ENCODE assay signal across 1 cellular context in the genomic region with DNA sequence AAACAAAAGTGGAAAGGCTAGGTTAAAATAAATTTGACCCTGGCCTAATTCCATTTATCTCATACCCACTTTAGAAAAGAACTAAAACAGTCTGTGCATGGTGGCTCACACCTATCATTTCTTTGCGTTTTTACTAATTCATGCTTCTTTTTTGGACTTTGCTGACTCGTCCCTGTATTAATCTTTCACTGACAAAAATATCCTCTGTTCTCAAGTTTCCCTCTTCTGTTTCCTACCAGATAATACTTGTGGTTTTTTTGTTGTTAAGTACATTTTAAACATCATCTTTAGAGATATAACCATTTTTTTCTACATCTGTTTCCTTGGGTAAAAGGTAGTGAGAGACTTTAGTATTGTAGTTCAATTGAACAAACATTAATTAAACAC.
TF ChIP-seq lines count a peak whose summit lies in the region.

No MANE protein-coding gene starts in this region.

TF ChIP-seq in K562, 482 proteins besides CTCF, POLR2A, EP300 and RAD21 (continued from another document):
- TF ChIP-seq, protein P1, sequence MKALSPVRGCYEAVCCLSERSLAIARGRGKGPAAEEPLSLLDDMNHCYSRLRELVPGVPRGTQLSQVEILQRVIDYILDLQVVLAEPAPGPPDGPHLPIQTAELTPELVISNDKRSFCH (CRISPR knock-in tag; IDR thresholded peaks at IDR 0.05): no peak
- TF ChIP-seq, protein P1 (tag; IDR thresholded peaks at IDR 0.05): no peak
- no peak for TF ChIP-seq CHD2 (IDR thresholded peaks at IDR 0.05; ENCODE audit: low read depth, low read length)
- TF ChIP-seq CREM (IDR thresholded peaks at IDR 0.05; ENCODE audit: low read depth): peak; percentile 33; the same call in 1 of the 2 replicates
- no peak for TF ChIP-seq PTBP1 (IDR thresholded peaks at IDR 0.05; ENCODE audit: low read depth, low read length)
- no peak for TF ChIP-seq TGIF2 (CRISPR knock-in tag; IDR thresholded peaks at IDR 0.05)
- peak; percentile 43; the same call in 1 of the 2 replicates for TF ChIP-seq GABPA (tag; conservative IDR thresholded peaks at IDR 0.05; ENCODE audit: low read depth)
- TF ChIP-seq SAFB2 (IDR thresholded peaks at IDR 0.05; ENCODE audit: borderline replicate concordance, low read depth, low read length, severe bottlenecking): no peak
- no peak for TF ChIP-seq NCOA6 (IDR thresholded peaks at IDR 0.05)
- peak; percentile 29 for TF ChIP-seq NFIC (IDR thresholded peaks at IDR 0.05)
- no peak for TF ChIP-seq POLR2G (IDR thresholded peaks at IDR 0.05; ENCODE audit: low read depth, low read length)
- TF ChIP-seq RCOR1 (IDR thresholded peaks at IDR 0.05; ENCODE audit: borderline replicate concordance in 1 of 2, low read depth in 2 of 2, low read length in 2 of 2): peak in 1 of 2 experiments; percentile 69; a peak in 1 of 4 replicates
- TF ChIP-seq KLF16 (IDR thresholded peaks at IDR 0.05): peak; percentile 72
- TF ChIP-seq SAP30 (IDR thresholded peaks at IDR 0.05; ENCODE audit: borderline replicate concordance, insufficient read depth, low read depth, low read length, poor library complexity, severe bottlenecking): no peak
- no peak for TF ChIP-seq SIN3B (IDR thresholded peaks at IDR 0.05; ENCODE audit: low read depth)
- no peak for TF ChIP-seq MCM3 (IDR thresholded peaks at IDR 0.05)
- TF ChIP-seq U2AF1 (optimal IDR thresholded peaks at IDR 0.05; ENCODE audit: low read depth, low read length): no peak
- TF ChIP-seq RBBP5 (IDR thresholded peaks at IDR 0.05; ENCODE audit: borderline replicate concordance, insufficient read depth, low read length, poor library complexity, severe bottlenecking): peak; percentile 46
- TF ChIP-seq RBM39 (optimal IDR thresholded peaks at IDR 0.05; ENCODE audit: low read depth, low read length): no peak
- peak; percentile 91 for TF ChIP-seq SMARCC2 (IDR thresholded peaks at IDR 0.05; ENCODE audit: low read depth)
- peak; percentile 82 for TF ChIP-seq MAFG (tag; conservative IDR thresholded peaks at IDR 0.05)
- TF ChIP-seq, protein P2, sequence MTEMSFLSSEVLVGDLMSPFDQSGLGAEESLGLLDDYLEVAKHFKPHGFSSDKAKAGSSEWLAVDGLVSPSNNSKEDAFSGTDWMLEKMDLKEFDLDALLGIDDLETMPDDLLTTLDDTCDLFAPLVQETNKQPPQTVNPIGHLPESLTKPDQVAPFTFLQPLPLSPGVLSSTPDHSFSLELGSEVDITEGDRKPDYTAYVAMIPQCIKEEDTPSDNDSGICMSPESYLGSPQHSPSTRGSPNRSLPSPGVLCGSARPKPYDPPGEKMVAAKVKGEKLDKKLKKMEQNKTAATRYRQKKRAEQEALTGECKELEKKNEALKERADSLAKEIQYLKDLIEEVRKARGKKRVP (CRISPR knock-in tag; IDR thresholded peaks at IDR 0.05): 0 out of 2 replicates have a peak, but pooled peaks have one; percentile 34
- no peak for TF ChIP-seq HDAC8 (tag; IDR thresholded peaks at IDR 0.05)
- TF ChIP-seq, protein P3, sequence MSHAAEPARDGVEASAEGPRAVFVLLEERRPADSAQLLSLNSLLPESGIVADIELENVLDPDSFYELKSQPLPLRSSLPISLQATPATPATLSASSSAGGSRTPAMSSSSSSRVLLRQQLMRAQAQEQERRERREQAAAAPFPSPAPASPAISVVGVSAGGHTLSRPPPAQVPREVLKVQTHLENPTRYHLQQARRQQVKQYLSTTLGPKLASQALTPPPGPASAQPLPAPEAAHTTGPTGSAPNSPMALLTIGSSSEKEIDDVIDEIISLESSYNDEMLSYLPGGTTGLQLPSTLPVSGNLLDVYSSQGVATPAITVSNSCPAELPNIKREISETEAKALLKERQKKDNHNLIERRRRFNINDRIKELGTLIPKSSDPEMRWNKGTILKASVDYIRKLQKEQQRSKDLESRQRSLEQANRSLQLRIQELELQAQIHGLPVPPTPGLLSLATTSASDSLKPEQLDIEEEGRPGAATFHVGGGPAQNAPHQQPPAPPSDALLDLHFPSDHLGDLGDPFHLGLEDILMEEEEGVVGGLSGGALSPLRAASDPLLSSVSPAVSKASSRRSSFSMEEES (CRISPR knock-in tag; IDR thresholded peaks at IDR 0.05): no peak
- TF ChIP-seq ZNF586 (CRISPR knock-in tag; conservative IDR thresholded peaks at IDR 0.05): no peak
- no peak for TF ChIP-seq TRIM28 (IDR thresholded peaks at IDR 0.05)
- TF ChIP-seq RBM14 (IDR thresholded peaks at IDR 0.05; ENCODE audit: borderline replicate concordance, insufficient read depth, low read depth, low read length): no peak
- TF ChIP-seq, protein P4, sequence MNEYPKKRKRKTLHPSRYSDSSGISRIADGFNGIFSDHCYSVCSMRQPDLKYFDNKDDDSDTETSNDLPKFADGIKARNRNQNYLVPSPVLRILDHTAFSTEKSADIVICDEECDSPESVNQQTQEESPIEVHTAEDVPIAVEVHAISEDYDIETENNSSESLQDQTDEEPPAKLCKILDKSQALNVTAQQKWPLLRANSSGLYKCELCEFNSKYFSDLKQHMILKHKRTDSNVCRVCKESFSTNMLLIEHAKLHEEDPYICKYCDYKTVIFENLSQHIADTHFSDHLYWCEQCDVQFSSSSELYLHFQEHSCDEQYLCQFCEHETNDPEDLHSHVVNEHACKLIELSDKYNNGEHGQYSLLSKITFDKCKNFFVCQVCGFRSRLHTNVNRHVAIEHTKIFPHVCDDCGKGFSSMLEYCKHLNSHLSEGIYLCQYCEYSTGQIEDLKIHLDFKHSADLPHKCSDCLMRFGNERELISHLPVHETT (CRISPR knock-in tag; conservative IDR thresholded peaks at IDR 0.05 in 1 of 2, IDR thresholded peaks at IDR 0.05 in 1 of 2): peak in 1 of 2 experiments; percentile 67; a peak in 2 of 4 replicates
- TF ChIP-seq TEAD2 (tag; IDR thresholded peaks at IDR 0.05): no peak
- TF ChIP-seq, protein P5, sequence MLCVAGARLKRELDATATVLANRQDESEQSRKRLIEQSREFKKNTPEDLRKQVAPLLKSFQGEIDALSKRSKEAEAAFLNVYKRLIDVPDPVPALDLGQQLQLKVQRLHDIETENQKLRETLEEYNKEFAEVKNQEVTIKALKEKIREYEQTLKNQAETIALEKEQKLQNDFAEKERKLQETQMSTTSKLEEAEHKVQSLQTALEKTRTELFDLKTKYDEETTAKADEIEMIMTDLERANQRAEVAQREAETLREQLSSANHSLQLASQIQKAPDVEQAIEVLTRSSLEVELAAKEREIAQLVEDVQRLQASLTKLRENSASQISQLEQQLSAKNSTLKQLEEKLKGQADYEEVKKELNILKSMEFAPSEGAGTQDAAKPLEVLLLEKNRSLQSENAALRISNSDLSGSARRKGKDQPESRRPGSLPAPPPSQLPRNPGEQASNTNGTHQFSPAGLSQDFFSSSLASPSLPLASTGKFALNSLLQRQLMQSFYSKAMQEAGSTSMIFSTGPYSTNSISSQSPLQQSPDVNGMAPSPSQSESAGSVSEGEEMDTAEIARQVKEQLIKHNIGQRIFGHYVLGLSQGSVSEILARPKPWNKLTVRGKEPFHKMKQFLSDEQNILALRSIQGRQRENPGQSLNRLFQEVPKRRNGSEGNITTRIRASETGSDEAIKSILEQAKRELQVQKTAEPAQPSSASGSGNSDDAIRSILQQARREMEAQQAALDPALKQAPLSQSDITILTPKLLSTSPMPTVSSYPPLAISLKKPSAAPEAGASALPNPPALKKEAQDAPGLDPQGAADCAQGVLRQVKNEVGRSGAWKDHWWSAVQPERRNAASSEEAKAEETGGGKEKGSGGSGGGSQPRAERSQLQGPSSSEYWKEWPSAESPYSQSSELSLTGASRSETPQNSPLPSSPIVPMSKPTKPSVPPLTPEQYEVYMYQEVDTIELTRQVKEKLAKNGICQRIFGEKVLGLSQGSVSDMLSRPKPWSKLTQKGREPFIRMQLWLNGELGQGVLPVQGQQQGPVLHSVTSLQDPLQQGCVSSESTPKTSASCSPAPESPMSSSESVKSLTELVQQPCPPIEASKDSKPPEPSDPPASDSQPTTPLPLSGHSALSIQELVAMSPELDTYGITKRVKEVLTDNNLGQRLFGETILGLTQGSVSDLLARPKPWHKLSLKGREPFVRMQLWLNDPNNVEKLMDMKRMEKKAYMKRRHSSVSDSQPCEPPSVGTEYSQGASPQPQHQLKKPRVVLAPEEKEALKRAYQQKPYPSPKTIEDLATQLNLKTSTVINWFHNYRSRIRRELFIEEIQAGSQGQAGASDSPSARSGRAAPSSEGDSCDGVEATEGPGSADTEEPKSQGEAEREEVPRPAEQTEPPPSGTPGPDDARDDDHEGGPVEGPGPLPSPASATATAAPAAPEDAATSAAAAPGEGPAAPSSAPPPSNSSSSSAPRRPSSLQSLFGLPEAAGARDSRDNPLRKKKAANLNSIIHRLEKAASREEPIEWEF (CRISPR knock-in tag; IDR thresholded peaks at IDR 0.05): no peak; the same call in 1 of the 2 replicates
- no peak for TF ChIP-seq BMI1 (IDR thresholded peaks at IDR 0.05; ENCODE audit: low read length)
